ENCODE assay signal across 7 cellular contexts in the genomic region with DNA sequence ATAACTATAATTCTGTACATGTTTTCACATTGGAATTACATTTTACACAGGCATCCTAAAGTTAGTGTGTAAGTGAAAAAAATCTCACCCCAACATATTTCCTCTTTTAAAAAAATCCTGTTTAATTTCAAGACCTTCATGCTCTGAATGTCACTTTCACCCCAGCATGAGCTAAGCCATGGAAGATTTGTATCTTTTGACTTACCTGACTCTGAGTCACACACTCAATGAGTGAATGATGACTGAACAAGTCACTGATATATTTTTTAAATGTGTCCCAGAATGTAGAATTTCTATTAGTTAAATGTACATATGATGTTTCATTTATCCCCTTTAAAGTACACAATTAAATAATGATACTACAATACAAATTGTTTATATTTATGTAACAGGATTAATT.
"Had no signal": no experiment of that assay in that cellular context is flagged by ENCODE, and none has a peak within 500 bp of the region (broad histone marks: within the 10 kb centered on the region; RNA-seq: fewer than 3 reads in every experiment).

No MANE protein-coding gene starts in this region.

- DNase-seq: H9, HCEC 1CT, IMR-90 had no signal

- H2AFZ ChIP-seq: GM23338 had no signal

- H3K4me3 ChIP-seq: GM23338 had no signal

- H3K4me1 Mint-ChIP-seq: GM23338, H9 had no signal

- H3K4me2 ChIP-seq: GM23338 had no signal

- H3K27ac Mint-ChIP-seq: GM23338, H9 had no signal

- ATAC-seq: GM23338 had no signal

- FAIRE-seq: H1, H54, HTR-8/SVneo had no signal

- H3K4me3 Mint-ChIP-seq: GM23338, H9 had no signal
